In genomic region chr1:8223531-8223930, GRCh38 we compare ENCODE assay signal across 19 cellular contexts.
DNase-seq lines count a peak whose midpoint lies in the region; ATAC-seq and TF ChIP-seq lines count a peak whose summit lies in the region.
"Had no signal": no experiment of that assay in that cellular context is flagged by ENCODE, and none has a peak within 500 bp of the region (broad histone marks: within the 10 kb centered on the region; RNA-seq: fewer than 3 reads in every experiment).

No MANE protein-coding gene starts in this region.

- no peaks in the 10 kb centered on the region for H3K9me3 ChIP-seq in IMR-90 (ENCODE audit: control insufficient read depth, insufficient read depth, low read length)
- H3K9me3 ChIP-seq in Panc1 (ENCODE audit: control insufficient read depth, insufficient read depth, low read depth, low read length): no peaks in the 10 kb centered on the region; the same call in 1 of the 2 replicates
- H3K9me3 ChIP-seq in neutrophil: no peaks in the 10 kb centered on the region
- H3K9me3 ChIP-seq: BE2C had no signal

- 85 to 100% methylated on average over 1 to 3 of the region's 5 CpGs for whole genome bisulfite sequencing in IMR-90 (ENCODE audit: extremely low coverage in 2 of 2, insufficient read length in 1 of 2), 2 experiments

- H3K27ac ChIP-seq in IMR-90 (ENCODE audit: insufficient read depth, low read length): no peak overlapping the region
- peak overlapping the region; percentile 36; the same call in 1 of the 2 replicates for H3K27ac ChIP-seq in Panc1 (ENCODE audit: low read length)
- peak overlapping the region; percentile 77 for H3K27ac ChIP-seq in neutrophil
- no peak overlapping the region for H3K27ac ChIP-seq in caudate nucleus (ENCODE audit: low read depth, low read length)

- no peak overlapping the region for H3K56ac ChIP-seq in IMR-90 (ENCODE audit: extremely low read depth, insufficient read depth, low read length)

- TF ChIP-seq CTCF in IMR-90 (conservative IDR thresholded peaks at IDR 0.05; ENCODE audit: low read depth, low read length) (no peak), Panc1 (IDR thresholded peaks at IDR 0.05) (no peak), epithelial cell of esophagus (IDR thresholded peaks at IDR 0.05; ENCODE audit: insufficient read depth, low read depth, low read length, missing control alignments) (no peak), neutrophil (IDR thresholded peaks at IDR 0.05) (no peak)

- H2AFZ ChIP-seq in IMR-90 (replicated peaks; ENCODE audit: low read length, poor library complexity): no peak overlapping the region

- POLR2A ChIA-PET in IMR-90 (lab: Charles Lee; ENCODE audit: unreplicated experiment) (no interaction called here), Panc1 (lab: Charles Lee) (interaction anchor here (0.6 kb wide), 1 partner anchor 150 kb away, joined by 3 read pairs; no protein-coding TSS in a partner anchor)

- no peak overlapping the region for H2BK5ac ChIP-seq in IMR-90 (ENCODE audit: low read depth, low read length, poor library complexity, severe bottlenecking)

- H3K27me3 ChIP-seq in IMR-90 (ENCODE audit: control insufficient read depth, insufficient read depth, low read length) (no peaks in the 10 kb centered on the region), Panc1 (ENCODE audit: control insufficient read depth, insufficient read depth, low read length) (no peaks in the 10 kb centered on the region), neutrophil (peaks cover 6% of the 10 kb centered on the region)
- H3K27me3 ChIP-seq: BE2C had no signal

- H3K14ac ChIP-seq in IMR-90 (replicated peaks; ENCODE audit: low read depth, low read length): no peak overlapping the region

- H3K36me3 ChIP-seq in IMR-90 (ENCODE audit: control insufficient read depth, insufficient read depth, low read length) (no peaks in the 10 kb centered on the region), Panc1 (ENCODE audit: control insufficient read depth, insufficient read depth, low read length) (no peaks in the 10 kb centered on the region), neutrophil (no peaks in the 10 kb centered on the region)
- H3K36me3 ChIP-seq: BE2C had no signal

- 0 out of 4 replicates have a peak overlapping the region, but pooled peaks of 1 of the 2 experiments have one; percentile 17 for H4K8ac ChIP-seq in IMR-90 (ENCODE audit: low read depth in 2 of 2, low read length in 2 of 2)

- peak overlapping the region; percentile 72 for H3K4ac ChIP-seq in IMR-90 (ENCODE audit: low read depth, low read length)

- CTCF ChIA-PET in IMR-90 (lab: Yijun Ruan, JAX): no interaction called here
- CTCF ChIA-PET in Panc1 (lab: Charles Lee): no interaction called here

- peak overlapping the region; percentile 54 for H2BK120ac ChIP-seq in IMR-90 (ENCODE audit: low read depth, low read length)

- no peak overlapping the region for H2AK9ac ChIP-seq in IMR-90 (replicated peaks; ENCODE audit: low read depth, low read length, poor library complexity)

- H2BK15ac ChIP-seq in IMR-90 (ENCODE audit: low read depth, low read length): 0 out of 3 replicates have a peak overlapping the region, but pooled peaks have one; percentile 74

- dilution Hi-C loops in IMR-90 (cut with HindIII; ENCODE audit: low sequenced_read_pairs, unreplicated experiment): no loop called here

- H2AK5ac ChIP-seq in IMR-90 (ENCODE audit: low read depth, low read length): peak overlapping the region; percentile 82

- no peak overlapping the region; the same call in 1 of the 2 replicates for H4K91ac ChIP-seq in IMR-90 (ENCODE audit: insufficient read depth, low read depth, low read length)

- no peak for TF ChIP-seq RAD21 in IMR-90 (IDR thresholded peaks at IDR 0.05; ENCODE audit: low read length)

- H3K4me3 ChIP-seq in IMR-90 (ENCODE audit: insufficient read depth, low read depth, low read length) (no peak overlapping the region), Panc1 (ENCODE audit: low read depth in 2 of 2, low read length in 2 of 2) (no peak overlapping the region), epithelial cell of esophagus (ENCODE audit: low read length) (no peak overlapping the region), neutrophil (ENCODE audit: low read depth in 1 of 2, low read length in 1 of 2) (no peak overlapping the region)

- no peak for ATAC-seq in IMR-90 (ENCODE audit: low read depth)
- ATAC-seq in Panc1: no peak
- ATAC-seq: PC-3 had no signal

- peaks cover 9% of the 10 kb centered on the region for H3K9me1 ChIP-seq in IMR-90 (ENCODE audit: insufficient read depth, low read length)

- no peak overlapping the region for H3K9ac ChIP-seq in IMR-90 (ENCODE audit: low read depth, low read length)

- H3K4me2 ChIP-seq in IMR-90 (ENCODE audit: low read depth, low read length): no peak overlapping the region

- peak overlapping the region; percentile 85; the same call in 1 of the 2 replicates for H4K5ac ChIP-seq in IMR-90 (ENCODE audit: low read depth, low read length)

- in situ Hi-C loops in IMR-90 (cut with MboI; ENCODE audit: low sequenced_read_pairs): no loop called here
- in situ Hi-C loops in Panc1 (cut with HindIII; ENCODE audit: low pct_unique_long_range_greater_than_20kb, low sequenced_read_pairs): no loop called here

- H3K23ac ChIP-seq in IMR-90 (ENCODE audit: low read depth, low read length): no peak overlapping the region

- DNase-seq in IMR-90 (no peak), Panc1 (ENCODE audit: low read depth, low spot score) (no peak), epithelial cell of esophagus (ENCODE audit: low read depth) (peak; percentile 73), caudate nucleus (lab: John Stamatoyannopoulos, UW) (no peak), cerebellum (ENCODE audit: low spot score) (no peak), DMS153 (lab: John Stamatoyannopoulos, UW) (no peak), NCI-H2171 (lab: John Stamatoyannopoulos, UW) (no peak)
- DNase-seq: BE2C; Calu3; DND-41; Kasumi-1; NCI-H1105; NCI-H1436 treated with DMSO at 0.1 percent for 48 hours; NCI-H1930; NCI-H226; NCI-H748 treated with DMSO at 0.1 percent for 48 hours; NK-92 treated with Interleukin-12 subunit alpha and Interleukin-12 subunit beta, amount 100 ng/mL, for 24 hours; PC-3 had no signal

- H3K4me1 ChIP-seq in IMR-90 (ENCODE audit: control insufficient read depth, insufficient read depth, low read length): peaks cover 15% of the 10 kb centered on the region
- H3K4me1 ChIP-seq in Panc1 (ENCODE audit: control insufficient read depth, insufficient read depth, low read length): peaks cover 5% of the 10 kb centered on the region; the same call in 1 of the 2 replicates
- peaks cover 45 to 48% of the 10 kb centered on the region in 2 experiments for H3K4me1 ChIP-seq in neutrophil (ENCODE audit: control insufficient read depth in 1 of 2, insufficient read depth in 1 of 2, low read depth in 1 of 2, low read length in 1 of 2)
- H3K4me1 ChIP-seq: BE2C had no signal

- H2BK20ac ChIP-seq in IMR-90 (ENCODE audit: low read depth, low read length): no peak overlapping the region

- no peak for TF ChIP-seq POLR2A in IMR-90 (IDR thresholded peaks at IDR 0.05; ENCODE audit: low read depth, low read length)

- intact Hi-C loops in IMR-90 (cut with micrococcal nuclease) (no loop called here), Panc1 (cut with micrococcal nuclease; ENCODE audit: unreplicated experiment) (no loop called here)

- H4K20me1 ChIP-seq in IMR-90 (ENCODE audit: insufficient read depth, low read length): no peaks in the 10 kb centered on the region

- H3K18ac ChIP-seq in IMR-90 (ENCODE audit: low read depth, low read length): peak overlapping the region; percentile 75; the same call in 1 of the 2 replicates

- BruUV-seq in IMR-90 (replicated peaks; lab: Mats Ljungman, UMichigan) (no TSS peak), Panc1 (replicated peaks; lab: Mats Ljungman, UMichigan) (no TSS peak)

- no peaks in the 10 kb centered on the region for H3K79me1 ChIP-seq in IMR-90 (ENCODE audit: low read depth in 1 of 2, low read length in 2 of 2)

TF ChIP-seq in IMR-90, 13 proteins besides CTCF, POLR2A, EP300 and RAD21:
- no peak for TF ChIP-seq CEBPB (IDR thresholded peaks at IDR 0.05; ENCODE audit: low read depth, low read length)
- no peak for TF ChIP-seq MAZ (IDR thresholded peaks at IDR 0.05; ENCODE audit: borderline replicate concordance, low read depth, low read length)
- no peak for TF ChIP-seq BHLHE40 (IDR thresholded peaks at IDR 0.05; ENCODE audit: low read depth, low read length)

Comparison
In these comparisons a context has a peak if more than half of its experiments do, and no peak if none do; other contexts are left out.
1. H3K27ac ChIP-seq: peak in Panc1 (single experiment) and neutrophil (single experiment); none in IMR-90 (single experiment) and caudate nucleus (single experiment).